ENCODE assay signal across 10 cellular contexts in genomic region chr19:5829567-5830315, GRCh38. TPM values are rescaled to one million over a fixed set of nuclear protein-coding genes. Genes with fewer than 3 reads are reported as not detected.
DNase-seq lines count a peak whose midpoint lies in the region; ATAC-seq, FAIRE-seq and TF ChIP-seq lines count a peak whose summit lies in the region.
"Had no signal": no experiment of that assay in that cellular context is flagged by ENCODE, and none has a peak within 500 bp of the region (broad histone marks: within the 10 kb centered on the region; RNA-seq: fewer than 3 reads in every experiment).

No MANE protein-coding gene starts in this region.

- peak overlapping the region; percentile 29; the same call in 1 of the 2 replicates for H3K9ac ChIP-seq in HepG2 (ENCODE audit: insufficient read depth, low read depth, low read length)
- no peak overlapping the region; the same call in 1 of the 2 replicates for H3K9ac ChIP-seq in iPS-20b (ENCODE audit: low read depth, low read length)

- H3K4me1 Mint-ChIP-seq in activated T-helper 2 cell treated with anti-CD3 and anti-CD28 coated beads, Interferon-gamma antibody, Interleukin-2, Interleukin-4, amounts not matched to agents 10 μg/mL and 5 μg/mL and 100 μg/mL, durations not matched to agents 14 hours and 24 hours and 36 hours (ENCODE audit: low read depth) = peaks cover 5% of the 10 kb centered on the region
- H3K4me1 Mint-ChIP-seq in type B pancreatic cell (ENCODE audit: unreplicated experiment) = no peaks in the 10 kb centered on the region

- TF ChIP-seq CTCF in HepG2 (CRISPR knock-in tag; IDR thresholded peaks at IDR 0.05) = no peak
- no peak for TF ChIP-seq CTCF in right lobe of liver (IDR thresholded peaks at IDR 0.05)
- no peak for TF ChIP-seq CTCF in type B pancreatic cell (conservative IDR thresholded peaks at IDR 0.05)

- H3K4me3 ChIP-seq in HepG2 (replicated peaks in 1 of 3; ENCODE audit: insufficient read depth in 1 of 3, low read depth in 2 of 3, low read length in 3 of 3) = peak overlapping the region in 1 of 3 experiments; percentile 90; a peak in 1 of 6 replicates
- H3K4me3 ChIP-seq in right lobe of liver = no peak overlapping the region
- H3K4me3 ChIP-seq in iPS-20b (ENCODE audit: low read length) = peak overlapping the region; percentile 42; the same call in 1 of the 2 replicates

- H3K4me1 ChIP-seq in HepG2 (ENCODE audit: insufficient read depth, low read length) (peaks cover 46% of the 10 kb centered on the region), right lobe of liver (peaks cover 0 to 13% (median 4%) of the 10 kb centered on the region in 4 donors), iPS-20b (ENCODE audit: insufficient read depth, low read length) (no peaks in the 10 kb centered on the region)

- in situ Hi-C loops in HepG2 (cut with HindIII; ENCODE audit: extremely low pct_ligation_motif_present, low pct_unique_long_range_greater_than_20kb) = no loop called here

- FAIRE-seq in HepG2 (lab: Jason Lieb, UNC) = no peak
- FAIRE-seq: endometrium had no signal

- ATAC-seq in HepG2 = no peak
- ATAC-seq in right lobe of liver = no peak

- intact Hi-C loops in HepG2 (cut with micrococcal nuclease; ENCODE audit: unreplicated experiment) (loop anchor here (5.0 kb wide), 1 partner anchor 43 kb away; the partner anchor contains the start of gene FUT5), right lobe of liver (cut with DNase I) (no loop called here)
- intact Hi-C loops in activated T-helper 2 cell treated with anti-CD3 and anti-CD28 coated beads, Interferon-gamma antibody, Interleukin-2, Interleukin-4, amounts not matched to agents 10 μg/mL and 5 μg/mL and 100 μg/mL, durations not matched to agents 14 hours and 24 hours and 36 hours (cut with micrococcal nuclease) = no loop called here

- H3K79me2 ChIP-seq in HepG2 (ENCODE audit: insufficient read depth, low read length) = peaks cover 12% of the 10 kb centered on the region

- no peak overlapping the region for H2AFZ ChIP-seq in HepG2 (ENCODE audit: low read length)

- H3K4me2 ChIP-seq in HepG2 (ENCODE audit: low read depth, low read length) = peak overlapping the region; percentile 100; the same call in 1 of the 2 replicates

- no peaks in the 10 kb centered on the region for H3K27me3 Mint-ChIP-seq in activated T-helper 2 cell treated with anti-CD3 and anti-CD28 coated beads, Interferon-gamma antibody, Interleukin-2, Interleukin-4, amounts not matched to agents 10 μg/mL and 5 μg/mL and 100 μg/mL, durations not matched to agents 14 hours and 24 hours and 36 hours (ENCODE audit: low read depth)
- peaks cover 3% of the 10 kb centered on the region for H3K27me3 Mint-ChIP-seq in type B pancreatic cell

- no peak for DNase-seq in HepG2 (ENCODE audit: low spot score)
- no peak for DNase-seq in right lobe of liver
- no peak for DNase-seq in activated T-helper 2 cell treated with anti-CD3 and anti-CD28 coated beads, Interferon-gamma antibody, Interleukin-2, Interleukin-4, amounts not matched to agents 10 μg/mL and 5 μg/mL and 100 μg/mL, durations not matched to agents 14 hours and 24 hours and 36 hours (ENCODE audit: low spot score)
- no peak for DNase-seq in type B pancreatic cell (ENCODE audit: extremely low spot score, unreplicated experiment)
- no peak for DNase-seq in anterior cingulate cortex (lab: John Stamatoyannopoulos, UW)
- DNase-seq in inferior parietal cortex (ENCODE audit: extremely low spot score) = no peak
- DNase-seq in amygdala (lab: John Stamatoyannopoulos, UW) = no peak

- H3K27me3 ChIP-seq in HepG2 (ENCODE audit: control insufficient read depth in 1 of 2, insufficient read depth in 2 of 2, low read length in 2 of 2) = no peaks in the 10 kb centered on the region; a peak in 1 of 5 replicates
- no peaks in the 10 kb centered on the region for H3K27me3 ChIP-seq in right lobe of liver
- no peaks in the 10 kb centered on the region; the same call in 1 of the 2 replicates for H3K27me3 ChIP-seq in iPS-20b (ENCODE audit: insufficient read depth, low read length)

- TF ChIP-seq POLR2A in HepG2 (IDR thresholded peaks at IDR 0.05; ENCODE audit: insufficient read depth in 1 of 2, low read depth in 2 of 2, low read length in 2 of 2) = no peak; a peak in 1 of 4 replicates
- no peak for TF ChIP-seq POLR2A in right lobe of liver (IDR thresholded peaks at IDR 0.05)

- H3K9me3 Mint-ChIP-seq in activated T-helper 2 cell treated with anti-CD3 and anti-CD28 coated beads, Interferon-gamma antibody, Interleukin-2, Interleukin-4, amounts not matched to agents 10 μg/mL and 5 μg/mL and 100 μg/mL, durations not matched to agents 14 hours and 24 hours and 36 hours = no peaks in the 10 kb centered on the region
- H3K9me3 Mint-ChIP-seq in type B pancreatic cell = no peaks in the 10 kb centered on the region

- TF ChIP-seq EP300 in HepG2 (IDR thresholded peaks at IDR 0.05; ENCODE audit: low read depth in 2 of 2, low read length in 2 of 2) (no peak), HepG2 (CRISPR knock-in tag; IDR thresholded peaks at IDR 0.05; ENCODE audit: borderline replicate concordance) (no peak)

- H3K9me3 ChIP-seq in HepG2 (ENCODE audit: low read length) (no peaks in the 10 kb centered on the region), right lobe of liver (no peaks in the 10 kb centered on the region), iPS-20b (ENCODE audit: insufficient read depth, low read depth, low read length) (no peaks in the 10 kb centered on the region)

- POLR2A ChIA-PET in HepG2 (lab: Yijun Ruan, JAX) = interaction anchor here (2.0 to 4.2 kb wide), 10 partner anchors 9 to 79 kb away, joined by 8 to 96 read pairs (median 33); partner anchors contain the start of genes FUT5, FUT6, NDUFA11 and NRTN

- TF ChIP-seq RAD21 in HepG2 (CRISPR knock-in tag; IDR thresholded peaks at IDR 0.05) = no peak

- H3K36me3 ChIP-seq in HepG2 (replicated peaks in 1 of 2; ENCODE audit: control insufficient read depth in 1 of 2, insufficient read depth in 2 of 2, low read length in 2 of 2) (peaks cover 0 to 5% of the 10 kb centered on the region in 2 experiments; a peak in 1 of 5 replicates), right lobe of liver (no peaks in the 10 kb centered on the region), iPS-20b (ENCODE audit: insufficient read depth, low read depth, low read length) (no peaks in the 10 kb centered on the region)

- H3K27ac ChIP-seq in HepG2 (ENCODE audit: extremely low read length, insufficient read depth, low read length) (no peak overlapping the region), right lobe of liver (peak overlapping the region in 1 of 3 donors; percentile 83), iPS-20b (ENCODE audit: low read length) (no peak overlapping the region)

- peak overlapping the region; percentile 65 for H3K4me3 Mint-ChIP-seq in activated T-helper 2 cell treated with anti-CD3 and anti-CD28 coated beads, Interferon-gamma antibody, Interleukin-2, Interleukin-4, amounts not matched to agents 10 μg/mL and 5 μg/mL and 100 μg/mL, durations not matched to agents 14 hours and 24 hours and 36 hours (ENCODE audit: low read depth)
- peak overlapping the region; percentile 56 for H3K4me3 Mint-ChIP-seq in type B pancreatic cell

- no TSS peak for BruUV-seq in HepG2 (replicated peaks; lab: Mats Ljungman, UMichigan)

- CTCF ChIA-PET in HepG2 (lab: Yijun Ruan, JAX; ENCODE audit: low intra/inter-chr PET ratio, low total read pairs) = no interaction called here

- H4K20me1 ChIP-seq in HepG2 (ENCODE audit: insufficient read depth, low read length) = no peaks in the 10 kb centered on the region

- H3K36me3 Mint-ChIP-seq in activated T-helper 2 cell treated with anti-CD3 and anti-CD28 coated beads, Interferon-gamma antibody, Interleukin-2, Interleukin-4, amounts not matched to agents 10 μg/mL and 5 μg/mL and 100 μg/mL, durations not matched to agents 14 hours and 24 hours and 36 hours (ENCODE audit: low read depth) = no peaks in the 10 kb centered on the region
- no peaks in the 10 kb centered on the region for H3K36me3 Mint-ChIP-seq in type B pancreatic cell

- H3K27ac Mint-ChIP-seq in activated T-helper 2 cell treated with anti-CD3 and anti-CD28 coated beads, Interferon-gamma antibody, Interleukin-2, Interleukin-4, amounts not matched to agents 10 μg/mL and 5 μg/mL and 100 μg/mL, durations not matched to agents 14 hours and 24 hours and 36 hours = peak overlapping the region; percentile 24
- no peak overlapping the region for H3K27ac Mint-ChIP-seq in type B pancreatic cell

- WGBS in HepG2 (ENCODE audit: low lambda C conversion rate) = 82% methylated on average over 11 of the region's 34 CpGs
- WGBS in right lobe of liver (ENCODE audit: insufficient coverage, low coverage, low lambda C conversion rate, missing lambda C conversion rate) = 66% methylated on average over 3 of the region's 34 CpGs

RNA-seq across cellular contexts. Expression of gene FUT6, which starts 9.8 kb away (rescaled TPM):
- 5.0 and 8.2 TPM in 2 replicates for total RNA-seq in HepG2 (2016; rRNA removed; fragmentation: Illumina TruSeq; extraction: Trizol)
- 0.97 and 1.6 TPM in 2 replicates for total RNA-seq in HepG2 (2016; cell fraction: cytosol; rRNA removed; fragmentation: Illumina TruSeq; extraction: Trizol; ENCODE audit: low read depth)
- 5.0 and 7.9 TPM in 2 replicates for total RNA-seq in HepG2 (2016; cell fraction: insoluble cytoplasmic fraction; rRNA removed; fragmentation: Illumina TruSeq; extraction: Trizol)
- 3.2 and 4.2 TPM in 2 replicates for total RNA-seq in HepG2 (2016; cell fraction: membrane; rRNA removed; fragmentation: Illumina TruSeq; extraction: Trizol)
- total RNA-seq in HepG2 (2016; cell fraction: nucleus; rRNA removed; fragmentation: Illumina TruSeq; extraction: Trizol) = 5.8 and 8.5 TPM in 2 replicates
- polyA plus RNA-seq in HepG2 (2011; rRNA removed) = 27.7 and 53.3 TPM in 2 replicates
- 33.1 and 34.4 TPM in 2 replicates for polyA plus RNA-seq in HepG2 (2011; cell fraction: cytosol; rRNA removed)
- polyA plus RNA-seq in HepG2 (2011; cell fraction: nucleus; rRNA removed) = 43.6 and 59.1 TPM in 2 replicates
- 15.4 and 18.7 TPM in 2 replicates for polyA plus RNA-seq in HepG2 (2012)
- 0.97 and 1.0 TPM in 2 replicates for polyA plus RNA-seq in HepG2 (2016; cell fraction: cytosol; fragmentation: Illumina TruSeq; extraction: Trizol; ENCODE audit: low read depth)
- polyA plus RNA-seq in HepG2 (2016; cell fraction: insoluble cytoplasmic fraction; fragmentation: Illumina TruSeq; extraction: Trizol; ENCODE audit: low read depth) = 5.1 and 6.0 TPM in 2 replicates
- 3.2 and 3.6 TPM in 2 replicates for polyA plus RNA-seq in HepG2 (2016; cell fraction: membrane; fragmentation: Illumina TruSeq; extraction: Trizol; ENCODE audit: low read depth)
- polyA plus RNA-seq in HepG2 (2016; cell fraction: nucleus; fragmentation: Illumina TruSeq; extraction: Trizol; ENCODE audit: insufficient read depth, low read depth) = 11.4 and 11.8 TPM in 2 replicates
- polyA minus RNA-seq in HepG2 (2011; rRNA and poly(A)+ RNA removed; ENCODE audit: low replicate concordance) = 80.4 TPM in 1 of 2 replicates, not detected in the other
- polyA minus RNA-seq in HepG2 (2011; cell fraction: cytosol; rRNA and poly(A)+ RNA removed) = 21.4 and 25.8 TPM in 2 replicates
- polyA minus RNA-seq in HepG2 (2011; cell fraction: nucleus; rRNA and poly(A)+ RNA removed) = 22.5 and 47.7 TPM in 2 replicates
- 10 to 100 TPM in 2 of 6 experiments, 1 to 10 TPM in 4; 2.3 to 28.1 (median 9.7) TPM for total RNA-seq in right lobe of liver
- total RNA-seq in activated T-helper 2 cell treated with anti-CD3 and anti-CD28 coated beads, Interferon-gamma antibody, Interleukin-2, Interleukin-4, amounts not matched to agents 10 μg/mL and 5 μg/mL and 100 μg/mL, durations not matched to agents 14 hours and 24 hours and 36 hours = not detected in 2 replicates
- 0.87 and 1.4 TPM in 2 replicates for total RNA-seq in type B pancreatic cell (ENCODE audit: low replicate concordance)
- total RNA-seq: T-helper 1 cell treated with Interleukin-12 subunit alpha and Interleukin-12 subunit beta and Interleukin-4 antibody, amounts not matched to agents 30 ng/mL and 1 ng/mL, for 36 hours had no signal

RNA-seq across cellular contexts. Expression of gene FUT3, which starts 21.5 kb away (rescaled TPM):
- total RNA-seq in HepG2 (2016; rRNA removed; fragmentation: Illumina TruSeq; extraction: Trizol) (0.20 and 0.53 TPM in 2 replicates), right lobe of liver (1 to 10 TPM in 1 of 6 experiments, under 1 TPM in 5; 0.19 to 1.4 (median 0.33) TPM), type B pancreatic cell (ENCODE audit: low replicate concordance) (6.6 and 16.3 TPM in 2 replicates)
- 0.10 TPM in 1 of 2 replicates, not detected in the other for total RNA-seq in HepG2 (2016; cell fraction: cytosol; rRNA removed; fragmentation: Illumina TruSeq; extraction: Trizol; ENCODE audit: low read depth)
- total RNA-seq in HepG2 (2016; cell fraction: insoluble cytoplasmic fraction; rRNA removed; fragmentation: Illumina TruSeq; extraction: Trizol) = 0.39 TPM in 1 of 2 replicates, not detected in the other
- 0.14 and 0.15 TPM in 2 replicates for total RNA-seq in HepG2 (2016; cell fraction: membrane; rRNA removed; fragmentation: Illumina TruSeq; extraction: Trizol)
- total RNA-seq in HepG2 (2016; cell fraction: nucleus; rRNA removed; fragmentation: Illumina TruSeq; extraction: Trizol) = 0.34 TPM in 1 of 2 replicates, not detected in the other
- polyA plus RNA-seq in HepG2 (2011; rRNA removed) = 1.1 and 1.6 TPM in 2 replicates
- 0.74 and 0.86 TPM in 2 replicates for polyA plus RNA-seq in HepG2 (2011; cell fraction: cytosol; rRNA removed)
- 0.96 and 1.5 TPM in 2 replicates for polyA plus RNA-seq in HepG2 (2011; cell fraction: nucleus; rRNA removed)
- 0.52 and 2.4 TPM in 2 replicates for polyA plus RNA-seq in HepG2 (2012)
- 0.07 TPM in 1 of 2 replicates, not detected in the other for polyA plus RNA-seq in HepG2 (2016; cell fraction: cytosol; fragmentation: Illumina TruSeq; extraction: Trizol; ENCODE audit: low read depth)
- 0.12 and 0.23 TPM in 2 replicates for polyA plus RNA-seq in HepG2 (2016; cell fraction: insoluble cytoplasmic fraction; fragmentation: Illumina TruSeq; extraction: Trizol; ENCODE audit: low read depth)
- polyA plus RNA-seq in HepG2 (2016; cell fraction: membrane; fragmentation: Illumina TruSeq; extraction: Trizol; ENCODE audit: low read depth) = 0.17 TPM in 1 of 2 replicates, not detected in the other
- polyA plus RNA-seq in HepG2 (2016; cell fraction: nucleus; fragmentation: Illumina TruSeq; extraction: Trizol; ENCODE audit: insufficient read depth, low read depth) = 0.57 and 0.83 TPM in 2 replicates
- polyA minus RNA-seq in HepG2 (2011; rRNA and poly(A)+ RNA removed; ENCODE audit: low replicate concordance) = 0.80 TPM in 1 of 2 replicates, not detected in the other
- polyA minus RNA-seq in HepG2 (2011; cell fraction: cytosol; rRNA and poly(A)+ RNA removed) = 0.69 TPM in 1 of 2 replicates, not detected in the other
- polyA minus RNA-seq in HepG2 (2011; cell fraction: nucleus; rRNA and poly(A)+ RNA removed) = 0.26 and 2.9 TPM in 2 replicates
- total RNA-seq in activated T-helper 2 cell treated with anti-CD3 and anti-CD28 coated beads, Interferon-gamma antibody, Interleukin-2, Interleukin-4, amounts not matched to agents 10 μg/mL and 5 μg/mL and 100 μg/mL, durations not matched to agents 14 hours and 24 hours and 36 hours = not detected in 2 replicates
- total RNA-seq: T-helper 1 cell treated with Interleukin-12 subunit alpha and Interleukin-12 subunit beta and Interleukin-4 antibody, amounts not matched to agents 30 ng/mL and 1 ng/mL, for 36 hours had no signal

RNA-seq across cellular contexts. Expression of gene NRTN, which starts 24.9 kb away (rescaled TPM):
- 3.2 and 4.1 TPM in 2 replicates for total RNA-seq in HepG2 (2016; rRNA removed; fragmentation: Illumina TruSeq; extraction: Trizol)
- 6.3 and 6.9 TPM in 2 replicates for total RNA-seq in HepG2 (2016; cell fraction: cytosol; rRNA removed; fragmentation: Illumina TruSeq; extraction: Trizol; ENCODE audit: low read depth)
- 3.3 and 3.6 TPM in 2 replicates for total RNA-seq in HepG2 (2016; cell fraction: insoluble cytoplasmic fraction; rRNA removed; fragmentation: Illumina TruSeq; extraction: Trizol)
- 11.2 and 12.2 TPM in 2 replicates for total RNA-seq in HepG2 (2016; cell fraction: membrane; rRNA removed; fragmentation: Illumina TruSeq; extraction: Trizol)
- total RNA-seq in HepG2 (2016; cell fraction: nucleus; rRNA removed; fragmentation: Illumina TruSeq; extraction: Trizol) = 1.9 TPM in 2 replicates
- polyA plus RNA-seq in HepG2 (2011; rRNA removed) = 5.3 and 7.3 TPM in 2 replicates
- 3.3 and 7.0 TPM in 2 replicates for polyA plus RNA-seq in HepG2 (2011; cell fraction: cytosol; rRNA removed)
- polyA plus RNA-seq in HepG2 (2011; cell fraction: nucleus; rRNA removed) = 5.3 and 5.4 TPM in 2 replicates
- 3.3 and 6.4 TPM in 2 replicates for polyA plus RNA-seq in HepG2 (2012)
- 9.7 and 9.9 TPM in 2 replicates for polyA plus RNA-seq in HepG2 (2016; cell fraction: cytosol; fragmentation: Illumina TruSeq; extraction: Trizol; ENCODE audit: low read depth)
- 4.5 and 4.6 TPM in 2 replicates for polyA plus RNA-seq in HepG2 (2016; cell fraction: insoluble cytoplasmic fraction; fragmentation: Illumina TruSeq; extraction: Trizol; ENCODE audit: low read depth)
- 13.7 and 14.4 TPM in 2 replicates for polyA plus RNA-seq in HepG2 (2016; cell fraction: membrane; fragmentation: Illumina TruSeq; extraction: Trizol; ENCODE audit: low read depth)
- 2.8 and 4.0 TPM in 2 replicates for polyA plus RNA-seq in HepG2 (2016; cell fraction: nucleus; fragmentation: Illumina TruSeq; extraction: Trizol; ENCODE audit: insufficient read depth, low read depth)
- polyA minus RNA-seq in HepG2 (2011; rRNA and poly(A)+ RNA removed; ENCODE audit: low replicate concordance) = 0.14 and 10.3 TPM in 2 replicates
- polyA minus RNA-seq in HepG2 (2011; cell fraction: cytosol; rRNA and poly(A)+ RNA removed) = 5.2 and 5.8 TPM in 2 replicates
- 1.2 and 1.8 TPM in 2 replicates for polyA minus RNA-seq in HepG2 (2011; cell fraction: nucleus; rRNA and poly(A)+ RNA removed)
- total RNA-seq in right lobe of liver = 10 to 100 TPM in 3 of 6 experiments, 1 to 10 TPM in 3; 4.7 to 11.6 (median 9.8) TPM
- 0.85 and 0.87 TPM in 2 replicates for total RNA-seq in activated T-helper 2 cell treated with anti-CD3 and anti-CD28 coated beads, Interferon-gamma antibody, Interleukin-2, Interleukin-4, amounts not matched to agents 10 μg/mL and 5 μg/mL and 100 μg/mL, durations not matched to agents 14 hours and 24 hours and 36 hours
- total RNA-seq in type B pancreatic cell (ENCODE audit: low replicate concordance) = 2.8 and 5.4 TPM in 2 replicates

RNA-seq across cellular contexts. Expression of gene DUS3L, which starts 38.8 kb away (rescaled TPM):
- total RNA-seq in HepG2 (2016; rRNA removed; fragmentation: Illumina TruSeq; extraction: Trizol) = 20.6 and 25.1 TPM in 2 replicates
- total RNA-seq in HepG2 (2016; cell fraction: cytosol; rRNA removed; fragmentation: Illumina TruSeq; extraction: Trizol; ENCODE audit: low read depth) = 7.1 and 7.6 TPM in 2 replicates
- total RNA-seq in HepG2 (2016; cell fraction: insoluble cytoplasmic fraction; rRNA removed; fragmentation: Illumina TruSeq; extraction: Trizol) = 19.2 and 25.0 TPM in 2 replicates
- total RNA-seq in HepG2 (2016; cell fraction: membrane; rRNA removed; fragmentation: Illumina TruSeq; extraction: Trizol) = 8.0 and 8.5 TPM in 2 replicates
- 16.2 and 25.2 TPM in 2 replicates for total RNA-seq in HepG2 (2016; cell fraction: nucleus; rRNA removed; fragmentation: Illumina TruSeq; extraction: Trizol)
- polyA plus RNA-seq in HepG2 (2011; rRNA removed) = 13.3 and 15.6 TPM in 2 replicates
- polyA plus RNA-seq in HepG2 (2011; cell fraction: cytosol; rRNA removed) = 10.8 and 19.0 TPM in 2 replicates
- 82.5 and 110 TPM in 2 replicates for polyA plus RNA-seq in HepG2 (2011; cell fraction: nucleus; rRNA removed)
- polyA plus RNA-seq in HepG2 (2012) = 8.5 and 16.9 TPM in 2 replicates
- 2.4 and 3.1 TPM in 2 replicates for polyA plus RNA-seq in HepG2 (2016; cell fraction: cytosol; fragmentation: Illumina TruSeq; extraction: Trizol; ENCODE audit: low read depth)
- polyA plus RNA-seq in HepG2 (2016; cell fraction: insoluble cytoplasmic fraction; fragmentation: Illumina TruSeq; extraction: Trizol; ENCODE audit: low read depth) = 18.3 and 18.8 TPM in 2 replicates
- polyA plus RNA-seq in HepG2 (2016; cell fraction: membrane; fragmentation: Illumina TruSeq; extraction: Trizol; ENCODE audit: low read depth) = 6.3 TPM in 2 replicates
- 41.4 and 60.6 TPM in 2 replicates for polyA plus RNA-seq in HepG2 (2016; cell fraction: nucleus; fragmentation: Illumina TruSeq; extraction: Trizol; ENCODE audit: insufficient read depth, low read depth)
- polyA minus RNA-seq in HepG2 (2011; rRNA and poly(A)+ RNA removed; ENCODE audit: low replicate concordance) = 25.0 and 31.3 TPM in 2 replicates
- polyA minus RNA-seq in HepG2 (2011; cell fraction: cytosol; rRNA and poly(A)+ RNA removed) = 13.3 and 13.6 TPM in 2 replicates
- polyA minus RNA-seq in HepG2 (2011; cell fraction: nucleus; rRNA and poly(A)+ RNA removed) = 16.8 and 28.8 TPM in 2 replicates
- total RNA-seq in right lobe of liver = 10 to 100 TPM; 14.7 to 28.6 (median 20.5) TPM
- 74.0 and 84.3 TPM in 2 replicates for total RNA-seq in activated T-helper 2 cell treated with anti-CD3 and anti-CD28 coated beads, Interferon-gamma antibody, Interleukin-2, Interleukin-4, amounts not matched to agents 10 μg/mL and 5 μg/mL and 100 μg/mL, durations not matched to agents 14 hours and 24 hours and 36 hours
- 38.6 and 45.0 TPM in 2 replicates for total RNA-seq in type B pancreatic cell (ENCODE audit: low replicate concordance)

RNA-seq across cellular contexts. Expression of gene FUT5, which starts 40.6 kb away (rescaled TPM):
- total RNA-seq in HepG2 (2016; rRNA removed; fragmentation: Illumina TruSeq; extraction: Trizol) = not detected in 2 replicates
- total RNA-seq in HepG2 (2016; cell fraction: cytosol; rRNA removed; fragmentation: Illumina TruSeq; extraction: Trizol; ENCODE audit: low read depth) = not detected in 2 replicates
- total RNA-seq in HepG2 (2016; cell fraction: insoluble cytoplasmic fraction; rRNA removed; fragmentation: Illumina TruSeq; extraction: Trizol) = not detected in 2 replicates
- not detected in 2 replicates for total RNA-seq in HepG2 (2016; cell fraction: membrane; rRNA removed; fragmentation: Illumina TruSeq; extraction: Trizol)
- not detected in 2 replicates for total RNA-seq in HepG2 (2016; cell fraction: nucleus; rRNA removed; fragmentation: Illumina TruSeq; extraction: Trizol)
- 0.03 and 0.10 TPM in 2 replicates for polyA plus RNA-seq in HepG2 (2011; rRNA removed)
- polyA plus RNA-seq in HepG2 (2011; cell fraction: cytosol; rRNA removed) = 0.03 and 0.05 TPM in 2 replicates
- polyA plus RNA-seq in HepG2 (2011; cell fraction: nucleus; rRNA removed) = 0.45 and 0.69 TPM in 2 replicates
- 0.35 TPM in 1 of 2 replicates, not detected in the other for polyA plus RNA-seq in HepG2 (2012)
- not detected in 2 replicates for polyA plus RNA-seq in HepG2 (2016; cell fraction: cytosol; fragmentation: Illumina TruSeq; extraction: Trizol; ENCODE audit: low read depth)
- not detected in 2 replicates for polyA plus RNA-seq in HepG2 (2016; cell fraction: insoluble cytoplasmic fraction; fragmentation: Illumina TruSeq; extraction: Trizol; ENCODE audit: low read depth)
- polyA plus RNA-seq in HepG2 (2016; cell fraction: membrane; fragmentation: Illumina TruSeq; extraction: Trizol; ENCODE audit: low read depth) = not detected in 2 replicates
- polyA plus RNA-seq in HepG2 (2016; cell fraction: nucleus; fragmentation: Illumina TruSeq; extraction: Trizol; ENCODE audit: insufficient read depth, low read depth) = 0.32 TPM in 1 of 2 replicates, not detected in the other
- polyA minus RNA-seq in HepG2 (2011; rRNA and poly(A)+ RNA removed; ENCODE audit: low replicate concordance) = 0.08 and 0.14 TPM in 2 replicates
- not detected in 2 replicates for polyA minus RNA-seq in HepG2 (2011; cell fraction: cytosol; rRNA and poly(A)+ RNA removed)
- 1.1 and 1.4 TPM in 2 replicates for polyA minus RNA-seq in HepG2 (2011; cell fraction: nucleus; rRNA and poly(A)+ RNA removed)
- total RNA-seq in right lobe of liver = under 1 TPM in 4 of 6 experiments, not detected in 2; 0.13 to 0.97 (median 0.39) TPM
- not detected in 2 replicates for total RNA-seq in activated T-helper 2 cell treated with anti-CD3 and anti-CD28 coated beads, Interferon-gamma antibody, Interleukin-2, Interleukin-4, amounts not matched to agents 10 μg/mL and 5 μg/mL and 100 μg/mL, durations not matched to agents 14 hours and 24 hours and 36 hours
- 0.17 TPM in 1 of 2 replicates, not detected in the other for total RNA-seq in type B pancreatic cell (ENCODE audit: low replicate concordance)
- total RNA-seq: T-helper 1 cell treated with Interleukin-12 subunit alpha and Interleukin-12 subunit beta and Interleukin-4 antibody, amounts not matched to agents 30 ng/mL and 1 ng/mL, for 36 hours had no signal
